Comparison of ENCODE assay signal across 1 cellular context in the genomic region with DNA sequence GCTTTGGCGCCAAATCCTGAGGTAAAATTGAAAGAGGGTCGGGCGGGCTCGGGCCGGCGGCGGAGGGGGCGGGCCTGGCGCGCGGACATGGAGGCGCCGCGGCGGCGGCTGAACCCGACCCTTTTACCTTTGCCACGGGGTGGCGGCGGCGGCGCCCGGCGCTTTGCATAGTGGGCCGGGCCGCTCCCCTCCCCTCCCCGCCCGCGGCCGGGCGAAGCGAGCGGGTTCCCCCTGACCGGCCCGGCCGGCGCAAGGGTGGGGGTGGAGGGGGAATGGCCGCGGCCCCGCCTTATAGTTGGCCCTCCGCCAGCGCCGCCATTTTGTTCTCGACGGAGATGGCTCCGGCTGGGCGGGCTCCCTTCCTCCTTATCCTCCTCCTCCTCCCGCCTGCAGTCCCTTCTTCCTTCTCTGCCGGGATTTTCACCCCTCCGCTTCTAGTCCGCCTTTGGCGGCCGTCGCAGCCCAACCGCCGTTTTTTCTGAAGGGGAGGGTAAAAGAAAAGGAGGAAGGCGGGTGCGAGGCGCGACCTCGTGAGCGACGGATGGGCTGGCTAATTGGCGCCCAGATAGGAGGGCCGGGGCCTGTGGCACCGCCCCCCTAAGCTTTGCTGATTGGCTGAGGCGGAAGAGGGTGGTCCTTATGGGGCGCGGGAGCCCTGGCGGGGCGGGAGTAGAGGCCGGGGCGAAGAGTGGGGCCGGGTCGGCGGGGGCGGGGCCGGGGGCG.
TF ChIP-seq lines count a peak whose summit lies in the region.

No MANE protein-coding gene starts in this region.

TF ChIP-seq in HEK293, 187 proteins besides CTCF, POLR2A, EP300 and RAD21 (continued from another document and continues in another):
- 0 out of 2 replicates have a peak, but pooled peaks have one; percentile 17 for TF ChIP-seq ZNF626 (tag by site-specific recombination; IDR thresholded peaks at IDR 0.05)
- TF ChIP-seq WT1 (tag by site-specific recombination; IDR thresholded peaks at IDR 0.05): peak; percentile 32
- TF ChIP-seq SP2 (tag by site-specific recombination; IDR thresholded peaks at IDR 0.05): peak; percentile 96
- TF ChIP-seq ZNF76 (tag by site-specific recombination; IDR thresholded peaks at IDR 0.05; ENCODE audit: borderline replicate concordance, low read depth): peak; percentile 53; the same call in 1 of the 2 replicates
- TF ChIP-seq ZBTB21 (tag by site-specific recombination; IDR thresholded peaks at IDR 0.05): peak; percentile 13; the same call in 1 of the 2 replicates
- peak; percentile 5; the same call in 1 of the 2 replicates for TF ChIP-seq GLIS1 (tag by site-specific recombination; IDR thresholded peaks at IDR 0.05)
- peak; percentile 52; the same call in 1 of the 2 replicates for TF ChIP-seq ZNF629 (tag by site-specific recombination; IDR thresholded peaks at IDR 0.05)
- TF ChIP-seq ZNF37A (tag by site-specific recombination; IDR thresholded peaks at IDR 0.05): peak; percentile 16; the same call in 1 of the 2 replicates
- TF ChIP-seq, protein P1, sequence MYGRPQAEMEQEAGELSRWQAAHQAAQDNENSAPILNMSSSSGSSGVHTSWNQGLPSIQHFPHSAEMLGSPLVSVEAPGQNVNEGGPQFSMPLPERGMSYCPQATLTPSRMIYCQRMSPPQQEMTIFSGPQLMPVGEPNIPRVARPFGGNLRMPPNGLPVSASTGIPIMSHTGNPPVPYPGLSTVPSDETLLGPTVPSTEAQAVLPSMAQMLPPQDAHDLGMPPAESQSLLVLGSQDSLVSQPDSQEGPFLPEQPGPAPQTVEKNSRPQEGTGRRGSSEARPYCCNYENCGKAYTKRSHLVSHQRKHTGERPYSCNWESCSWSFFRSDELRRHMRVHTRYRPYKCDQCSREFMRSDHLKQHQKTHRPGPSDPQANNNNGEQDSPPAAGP (tag by site-specific recombination; IDR thresholded peaks at IDR 0.05): peak; percentile 62; the same call in 1 of the 2 replicates
- TF ChIP-seq ZNF391 (tag by site-specific recombination; IDR thresholded peaks at IDR 0.05; ENCODE audit: borderline replicate concordance, low read depth): peak; percentile 82
- TF ChIP-seq YY2 (tag by site-specific recombination; IDR thresholded peaks at IDR 0.05): peak; percentile 86
- peak; percentile 87 for TF ChIP-seq ZNF335 (tag by site-specific recombination; conservative IDR thresholded peaks at IDR 0.05)
- TF ChIP-seq IKZF3 (tag by site-specific recombination; IDR thresholded peaks at IDR 0.05): peak; percentile 100
- TF ChIP-seq, protein P2, sequence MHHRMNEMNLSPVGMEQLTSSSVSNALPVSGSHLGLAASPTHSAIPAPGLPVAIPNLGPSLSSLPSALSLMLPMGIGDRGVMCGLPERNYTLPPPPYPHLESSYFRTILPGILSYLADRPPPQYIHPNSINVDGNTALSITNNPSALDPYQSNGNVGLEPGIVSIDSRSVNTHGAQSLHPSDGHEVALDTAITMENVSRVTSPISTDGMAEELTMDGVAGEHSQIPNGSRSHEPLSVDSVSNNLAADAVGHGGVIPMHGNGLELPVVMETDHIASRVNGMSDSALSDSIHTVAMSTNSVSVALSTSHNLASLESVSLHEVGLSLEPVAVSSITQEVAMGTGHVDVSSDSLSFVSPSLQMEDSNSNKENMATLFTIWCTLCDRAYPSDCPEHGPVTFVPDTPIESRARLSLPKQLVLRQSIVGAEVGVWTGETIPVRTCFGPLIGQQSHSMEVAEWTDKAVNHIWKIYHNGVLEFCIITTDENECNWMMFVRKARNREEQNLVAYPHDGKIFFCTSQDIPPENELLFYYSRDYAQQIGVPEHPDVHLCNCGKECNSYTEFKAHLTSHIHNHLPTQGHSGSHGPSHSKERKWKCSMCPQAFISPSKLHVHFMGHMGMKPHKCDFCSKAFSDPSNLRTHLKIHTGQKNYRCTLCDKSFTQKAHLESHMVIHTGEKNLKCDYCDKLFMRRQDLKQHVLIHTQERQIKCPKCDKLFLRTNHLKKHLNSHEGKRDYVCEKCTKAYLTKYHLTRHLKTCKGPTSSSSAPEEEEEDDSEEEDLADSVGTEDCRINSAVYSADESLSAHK (tag by site-specific recombination; IDR thresholded peaks at IDR 0.05): no peak
- TF ChIP-seq, protein P3, sequence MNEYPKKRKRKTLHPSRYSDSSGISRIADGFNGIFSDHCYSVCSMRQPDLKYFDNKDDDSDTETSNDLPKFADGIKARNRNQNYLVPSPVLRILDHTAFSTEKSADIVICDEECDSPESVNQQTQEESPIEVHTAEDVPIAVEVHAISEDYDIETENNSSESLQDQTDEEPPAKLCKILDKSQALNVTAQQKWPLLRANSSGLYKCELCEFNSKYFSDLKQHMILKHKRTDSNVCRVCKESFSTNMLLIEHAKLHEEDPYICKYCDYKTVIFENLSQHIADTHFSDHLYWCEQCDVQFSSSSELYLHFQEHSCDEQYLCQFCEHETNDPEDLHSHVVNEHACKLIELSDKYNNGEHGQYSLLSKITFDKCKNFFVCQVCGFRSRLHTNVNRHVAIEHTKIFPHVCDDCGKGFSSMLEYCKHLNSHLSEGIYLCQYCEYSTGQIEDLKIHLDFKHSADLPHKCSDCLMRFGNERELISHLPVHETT (tag by site-specific recombination; IDR thresholded peaks at IDR 0.05): peak; percentile 65; the same call in 1 of the 2 replicates
- TF ChIP-seq, protein P4, sequence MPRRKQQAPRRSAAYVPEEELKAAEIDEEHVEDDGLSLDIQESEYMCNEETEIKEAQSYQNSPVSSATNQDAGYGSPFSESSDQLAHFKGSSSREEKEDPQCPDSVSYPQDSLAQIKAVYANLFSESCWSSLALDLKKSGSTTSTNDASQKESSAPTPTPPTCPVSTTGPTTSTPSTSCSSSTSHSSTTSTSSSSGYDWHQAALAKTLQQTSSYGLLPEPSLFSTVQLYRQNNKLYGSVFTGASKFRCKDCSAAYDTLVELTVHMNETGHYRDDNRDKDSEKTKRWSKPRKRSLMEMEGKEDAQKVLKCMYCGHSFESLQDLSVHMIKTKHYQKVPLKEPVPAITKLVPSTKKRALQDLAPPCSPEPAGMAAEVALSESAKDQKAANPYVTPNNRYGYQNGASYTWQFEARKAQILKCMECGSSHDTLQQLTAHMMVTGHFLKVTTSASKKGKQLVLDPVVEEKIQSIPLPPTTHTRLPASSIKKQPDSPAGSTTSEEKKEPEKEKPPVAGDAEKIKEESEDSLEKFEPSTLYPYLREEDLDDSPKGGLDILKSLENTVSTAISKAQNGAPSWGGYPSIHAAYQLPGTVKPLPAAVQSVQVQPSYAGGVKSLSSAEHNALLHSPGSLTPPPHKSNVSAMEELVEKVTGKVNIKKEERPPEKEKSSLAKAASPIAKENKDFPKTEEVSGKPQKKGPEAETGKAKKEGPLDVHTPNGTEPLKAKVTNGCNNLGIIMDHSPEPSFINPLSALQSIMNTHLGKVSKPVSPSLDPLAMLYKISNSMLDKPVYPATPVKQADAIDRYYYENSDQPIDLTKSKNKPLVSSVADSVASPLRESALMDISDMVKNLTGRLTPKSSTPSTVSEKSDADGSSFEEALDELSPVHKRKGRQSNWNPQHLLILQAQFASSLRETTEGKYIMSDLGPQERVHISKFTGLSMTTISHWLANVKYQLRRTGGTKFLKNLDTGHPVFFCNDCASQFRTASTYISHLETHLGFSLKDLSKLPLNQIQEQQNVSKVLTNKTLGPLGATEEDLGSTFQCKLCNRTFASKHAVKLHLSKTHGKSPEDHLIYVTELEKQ (tag by site-specific recombination; IDR thresholded peaks at IDR 0.05; ENCODE audit: borderline replicate concordance): no peak
- peak; percentile 81; the same call in 1 of the 2 replicates for TF ChIP-seq ZNF660 (tag by site-specific recombination; IDR thresholded peaks at IDR 0.05)
- peak; percentile 53 for TF ChIP-seq EGR2 (tag by site-specific recombination; IDR thresholded peaks at IDR 0.05; ENCODE audit: low read depth)
- peak; percentile 12; the same call in 1 of the 2 replicates for TF ChIP-seq ZFP69B (tag by site-specific recombination; IDR thresholded peaks at IDR 0.05)
- TF ChIP-seq ZNF266 (tag by site-specific recombination; IDR thresholded peaks at IDR 0.05; ENCODE audit: low read depth): no peak
- 0 out of 2 replicates have a peak, but pooled peaks have one; percentile 40 for TF ChIP-seq ZNF596 (tag by site-specific recombination; IDR thresholded peaks at IDR 0.05)
- peak; percentile 51; the same call in 1 of the 2 replicates for TF ChIP-seq KLF7 (tag by site-specific recombination; IDR thresholded peaks at IDR 0.05; ENCODE audit: borderline replicate concordance)
- no peak for TF ChIP-seq ZNF585B (tag by site-specific recombination; IDR thresholded peaks at IDR 0.05)
- no peak for TF ChIP-seq ZNF350 (tag by site-specific recombination; IDR thresholded peaks at IDR 0.05)
- TF ChIP-seq ZNF366 (tag by site-specific recombination; conservative IDR thresholded peaks at IDR 0.05): peak; percentile 99
- TF ChIP-seq BCL11B (tag by site-specific recombination; IDR thresholded peaks at IDR 0.05; ENCODE audit: low read depth): peak; percentile 22; the same call in 1 of the 2 replicates
- no peak for TF ChIP-seq ZNF747 (tag by site-specific recombination; IDR thresholded peaks at IDR 0.05)
- peak; percentile 94 for TF ChIP-seq YY1 (tag by site-specific recombination; IDR thresholded peaks at IDR 0.05)
- TF ChIP-seq KLF1 (tag by site-specific recombination; IDR thresholded peaks at IDR 0.05): peak; percentile 72
- TF ChIP-seq ZNF10 (tag by site-specific recombination; IDR thresholded peaks at IDR 0.05): no peak
- TF ChIP-seq, protein P5, sequence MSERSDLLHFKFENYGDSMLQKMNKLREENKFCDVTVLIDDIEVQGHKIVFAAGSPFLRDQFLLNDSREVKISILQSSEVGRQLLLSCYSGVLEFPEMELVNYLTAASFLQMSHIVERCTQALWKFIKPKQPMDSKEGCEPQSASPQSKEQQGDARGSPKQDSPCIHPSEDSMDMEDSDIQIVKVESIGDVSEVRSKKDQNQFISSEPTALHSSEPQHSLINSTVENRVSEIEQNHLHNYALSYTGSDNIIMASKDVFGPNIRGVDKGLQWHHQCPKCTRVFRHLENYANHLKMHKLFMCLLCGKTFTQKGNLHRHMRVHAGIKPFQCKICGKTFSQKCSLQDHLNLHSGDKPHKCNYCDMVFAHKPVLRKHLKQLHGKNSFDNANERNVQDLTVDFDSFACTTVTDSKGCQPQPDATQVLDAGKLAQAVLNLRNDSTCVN (tag by site-specific recombination; optimal IDR thresholded peaks at IDR 0.05): peak; percentile 82
- TF ChIP-seq, protein P6, sequence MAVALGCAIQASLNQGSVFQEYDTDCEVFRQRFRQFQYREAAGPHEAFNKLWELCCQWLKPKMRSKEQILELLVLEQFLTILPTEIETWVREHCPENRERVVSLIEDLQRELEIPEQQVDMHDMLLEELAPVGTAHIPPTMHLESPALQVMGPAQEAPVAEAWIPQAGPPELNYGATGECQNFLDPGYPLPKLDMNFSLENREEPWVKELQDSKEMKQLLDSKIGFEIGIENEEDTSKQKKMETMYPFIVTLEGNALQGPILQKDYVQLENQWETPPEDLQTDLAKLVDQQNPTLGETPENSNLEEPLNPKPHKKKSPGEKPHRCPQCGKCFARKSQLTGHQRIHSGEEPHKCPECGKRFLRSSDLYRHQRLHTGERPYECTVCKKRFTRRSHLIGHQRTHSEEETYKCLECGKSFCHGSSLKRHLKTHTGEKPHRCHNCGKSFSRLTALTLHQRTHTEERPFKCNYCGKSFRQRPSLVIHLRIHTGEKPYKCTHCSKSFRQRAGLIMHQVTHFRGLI (tag by site-specific recombination; IDR thresholded peaks at IDR 0.05): peak; percentile 99
- TF ChIP-seq, protein P7, sequence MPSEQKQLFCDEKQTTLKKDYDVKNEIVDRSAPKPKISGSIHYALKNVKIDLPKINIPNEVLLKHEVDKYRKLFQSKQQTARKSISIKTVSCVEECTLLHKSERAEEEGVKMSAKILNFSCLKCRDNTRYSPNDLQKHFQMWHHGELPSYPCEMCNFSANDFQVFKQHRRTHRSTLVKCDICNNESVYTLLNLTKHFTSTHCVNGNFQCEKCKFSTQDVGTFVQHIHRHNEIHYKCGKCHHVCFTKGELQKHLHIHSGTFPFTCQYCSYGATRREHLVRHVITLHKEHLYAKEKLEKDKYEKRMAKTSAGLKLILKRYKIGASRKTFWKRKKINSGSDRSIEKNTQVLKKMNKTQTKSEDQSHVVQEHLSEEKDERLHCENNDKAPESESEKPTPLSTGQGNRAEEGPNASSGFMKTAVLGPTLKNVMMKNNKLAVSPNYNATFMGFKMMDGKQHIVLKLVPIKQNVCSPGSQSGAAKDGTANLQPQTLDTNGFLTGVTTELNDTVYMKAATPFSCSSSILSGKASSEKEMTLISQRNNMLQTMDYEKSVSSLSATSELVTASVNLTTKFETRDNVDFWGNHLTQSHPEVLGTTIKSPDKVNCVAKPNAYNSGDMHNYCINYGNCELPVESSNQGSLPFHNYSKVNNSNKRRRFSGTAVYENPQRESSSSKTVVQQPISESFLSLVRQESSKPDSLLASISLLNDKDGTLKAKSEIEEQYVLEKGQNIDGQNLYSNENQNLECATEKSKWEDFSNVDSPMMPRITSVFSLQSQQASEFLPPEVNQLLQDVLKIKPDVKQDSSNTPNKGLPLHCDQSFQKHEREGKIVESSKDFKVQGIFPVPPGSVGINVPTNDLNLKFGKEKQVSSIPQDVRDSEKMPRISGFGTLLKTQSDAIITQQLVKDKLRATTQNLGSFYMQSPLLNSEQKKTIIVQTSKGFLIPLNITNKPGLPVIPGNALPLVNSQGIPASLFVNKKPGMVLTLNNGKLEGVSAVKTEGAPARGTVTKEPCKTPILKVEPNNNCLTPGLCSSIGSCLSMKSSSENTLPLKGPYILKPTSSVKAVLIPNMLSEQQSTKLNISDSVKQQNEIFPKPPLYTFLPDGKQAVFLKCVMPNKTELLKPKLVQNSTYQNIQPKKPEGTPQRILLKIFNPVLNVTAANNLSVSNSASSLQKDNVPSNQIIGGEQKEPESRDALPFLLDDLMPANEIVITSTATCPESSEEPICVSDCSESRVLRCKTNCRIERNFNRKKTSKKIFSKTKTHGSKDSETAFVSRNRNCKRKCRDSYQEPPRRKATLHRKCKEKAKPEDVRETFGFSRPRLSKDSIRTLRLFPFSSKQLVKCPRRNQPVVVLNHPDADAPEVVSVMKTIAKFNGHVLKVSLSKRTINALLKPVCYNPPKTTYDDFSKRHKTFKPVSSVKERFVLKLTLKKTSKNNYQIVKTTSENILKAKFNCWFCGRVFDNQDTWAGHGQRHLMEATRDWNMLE (tag by site-specific recombination; conservative IDR thresholded peaks at IDR 0.05; ENCODE audit: low read depth): 0 out of 2 replicates have a peak, but pooled peaks have one; percentile 36
- TF ChIP-seq, protein P8, sequence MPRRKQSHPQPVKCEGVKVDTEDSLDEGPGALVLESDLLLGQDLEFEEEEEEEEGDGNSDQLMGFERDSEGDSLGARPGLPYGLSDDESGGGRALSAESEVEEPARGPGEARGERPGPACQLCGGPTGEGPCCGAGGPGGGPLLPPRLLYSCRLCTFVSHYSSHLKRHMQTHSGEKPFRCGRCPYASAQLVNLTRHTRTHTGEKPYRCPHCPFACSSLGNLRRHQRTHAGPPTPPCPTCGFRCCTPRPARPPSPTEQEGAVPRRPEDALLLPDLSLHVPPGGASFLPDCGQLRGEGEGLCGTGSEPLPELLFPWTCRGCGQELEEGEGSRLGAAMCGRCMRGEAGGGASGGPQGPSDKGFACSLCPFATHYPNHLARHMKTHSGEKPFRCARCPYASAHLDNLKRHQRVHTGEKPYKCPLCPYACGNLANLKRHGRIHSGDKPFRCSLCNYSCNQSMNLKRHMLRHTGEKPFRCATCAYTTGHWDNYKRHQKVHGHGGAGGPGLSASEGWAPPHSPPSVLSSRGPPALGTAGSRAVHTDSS (tag by site-specific recombination; IDR thresholded peaks at IDR 0.05): peak; percentile 94
- TF ChIP-seq ZFP37 (tag by site-specific recombination; IDR thresholded peaks at IDR 0.05): no peak
- TF ChIP-seq ZBTB8A (tag by site-specific recombination; IDR thresholded peaks at IDR 0.05): peak; percentile 52
- TF ChIP-seq ZNF555 (tag by site-specific recombination; conservative IDR thresholded peaks at IDR 0.05): no peak
- 0 out of 2 replicates have a peak, but pooled peaks have one; percentile 23 for TF ChIP-seq GLIS2 (tag by site-specific recombination; IDR thresholded peaks at IDR 0.05)
- TF ChIP-seq ZXDB (tag by site-specific recombination; IDR thresholded peaks at IDR 0.05): peak; percentile 84
- TF ChIP-seq MZF1 (tag by site-specific recombination; IDR thresholded peaks at IDR 0.05; ENCODE audit: borderline replicate concordance): 0 out of 2 replicates have a peak, but pooled peaks have one; percentile 13
